11 cellular contexts compared by ENCODE assay signal in the genomic region with DNA sequence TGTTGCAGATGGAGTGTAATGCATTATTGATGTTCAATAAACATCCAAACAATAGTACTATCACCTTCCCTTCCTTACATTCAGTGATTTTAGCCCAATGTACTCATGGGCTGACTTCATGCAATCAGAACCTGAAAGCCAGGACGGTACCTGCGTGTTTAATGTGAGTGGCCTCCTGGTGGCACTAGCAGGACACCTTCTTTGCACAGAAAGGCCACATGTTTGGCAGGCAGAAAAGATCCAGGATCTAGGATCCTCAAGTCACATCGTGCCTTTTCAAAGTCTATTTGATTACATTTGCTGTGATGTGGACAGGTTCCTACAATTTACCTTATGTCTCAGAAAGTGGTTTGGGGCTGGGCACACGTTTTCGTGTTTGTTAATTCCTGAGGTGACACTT.
DNase-seq lines count a peak whose midpoint lies in the region; ATAC-seq and TF ChIP-seq lines count a peak whose summit lies in the region.
"Had no signal": no experiment of that assay in that cellular context is flagged by ENCODE, and none has a peak within 500 bp of the region (broad histone marks: within the 10 kb centered on the region; RNA-seq: fewer than 3 reads in every experiment).

No MANE protein-coding gene starts in this region.

- no peaks in the 10 kb centered on the region for H3K36me3 Mint-ChIP-seq in endothelial cell (ENCODE audit: low read depth, unreplicated experiment)
- no peaks in the 10 kb centered on the region for H3K36me3 Mint-ChIP-seq in immature natural killer cell

- H3K4me3 Mint-ChIP-seq in endothelial cell (ENCODE audit: unreplicated experiment) (no peak overlapping the region), immature natural killer cell (no peak overlapping the region)
- H3K4me3 Mint-ChIP-seq: dendritic cell treated with granulocyte-macrophage colony-stimulating factor and Interleukin-4, amounts not matched to agents 40 ng/mL and 50 ng/mL, for 4 days; stimulated activated naive B cell treated with anti-CD40 and anti-IgM and Interleukin-4, amounts not matched to agents 10 μg/mL and 1 μg/mL and 100 μg/mL, for 72 hours had no signal

- peaks cover 24% of the 10 kb centered on the region for H3K4me1 ChIP-seq in cardiac muscle cell (ENCODE audit: low read depth)

- H3K4me1 Mint-ChIP-seq in endothelial cell (ENCODE audit: unreplicated experiment), result peaks cover 50% of the 10 kb centered on the region
- peaks cover 6 to 12% of the 10 kb centered on the region in 2 donors for H3K4me1 Mint-ChIP-seq in immature natural killer cell

- intact Hi-C loops in Right ventricle myocardium superior (cut with DNase I), result no loop called here

- H3K27me3 Mint-ChIP-seq in endothelial cell (ENCODE audit: unreplicated experiment) (no peaks in the 10 kb centered on the region), immature natural killer cell (ENCODE audit: low read depth in 3 of 3) (peaks cover 2 to 16% (median 10%) of the 10 kb centered on the region in 3 donors)

- peak overlapping the region; percentile 86 for H3K27ac Mint-ChIP-seq in endothelial cell (ENCODE audit: unreplicated experiment)
- no peak overlapping the region for H3K27ac Mint-ChIP-seq in immature natural killer cell
- H3K27ac Mint-ChIP-seq: dendritic cell treated with granulocyte-macrophage colony-stimulating factor and Interleukin-4, amounts not matched to agents 40 ng/mL and 50 ng/mL, for 4 days; stimulated activated naive B cell treated with anti-CD40 and anti-IgM and Interleukin-4, amounts not matched to agents 10 μg/mL and 1 μg/mL and 100 μg/mL, for 72 hours had no signal

- H3K9me3 ChIP-seq in cardiac muscle cell (ENCODE audit: low read depth), result no peaks in the 10 kb centered on the region

- no peak for ATAC-seq in Right ventricle myocardium superior (ENCODE audit: poor library complexity)
- no peak for ATAC-seq in HG03469 (IDR thresholded peaks at IDR 0.05; ENCODE audit: unreplicated experiment)
- ATAC-seq in HG02885 (IDR thresholded peaks at IDR 0.05; ENCODE audit: poor library complexity, unreplicated experiment), result no peak
- ATAC-seq in GM21825 (IDR thresholded peaks at IDR 0.05; ENCODE audit: unreplicated experiment), result no peak
- ATAC-seq: stimulated activated naive B cell treated with anti-CD40 and anti-IgM and Interleukin-4, amounts not matched to agents 10 μg/mL and 1 μg/mL and 100 μg/mL, for 72 hours had no signal

- TF ChIP-seq CTCF in cardiac muscle cell (IDR thresholded peaks at IDR 0.05; ENCODE audit: low read depth, low read length) (no peak), endothelial cell (IDR thresholded peaks at IDR 0.05; ENCODE audit: unreplicated experiment) (peak; percentile 44)

- H3K27ac ChIP-seq in cardiac muscle cell, result no peak overlapping the region

- H3K36me3 ChIP-seq in cardiac muscle cell, result no peaks in the 10 kb centered on the region

- H3K4me3 ChIP-seq in cardiac muscle cell, result no peak overlapping the region

- H3K9me3 Mint-ChIP-seq in endothelial cell (ENCODE audit: unreplicated experiment), result no peaks in the 10 kb centered on the region
- peaks cover 0 to 2% (median 0%) of the 10 kb centered on the region in 6 donors for H3K9me3 Mint-ChIP-seq in immature natural killer cell
- H3K9me3 Mint-ChIP-seq: dendritic cell treated with granulocyte-macrophage colony-stimulating factor and Interleukin-4, amounts not matched to agents 40 ng/mL and 50 ng/mL, for 4 days; stimulated activated naive B cell treated with anti-CD40 and anti-IgM and Interleukin-4, amounts not matched to agents 10 μg/mL and 1 μg/mL and 100 μg/mL, for 72 hours had no signal

- H3K27me3 ChIP-seq in cardiac muscle cell, result peaks cover 19% of the 10 kb centered on the region

- DNase-seq in cardiac muscle cell (ENCODE audit: low read depth in 1 of 2, low spot score in 1 of 2) (peak; percentile 6 to 36), Right ventricle myocardium superior (no peak), NCI-H524 (lab: John Stamatoyannopoulos, UW) (peak; percentile 3 to 64), endothelial cell (ENCODE audit: low spot score) (peak; percentile 54), immature natural killer cell (no peak)
- DNase-seq: stimulated activated naive B cell treated with anti-CD40 and anti-IgM and Interleukin-4, amounts not matched to agents 10 μg/mL and 1 μg/mL and 100 μg/mL, for 72 hours; T-helper 9 cell had no signal

Comparison
In these comparisons a context has a peak if more than half of its experiments do, and no peak if none do; other contexts are left out.
1. DNase-seq: peak in cardiac muscle cell (2 of 2), NCI-H524 (2 of 2) and endothelial cell (single experiment); none in Right ventricle myocardium superior (single experiment) and immature natural killer cell (0 of 3).